ENCODE assay signal across 11 cellular contexts in the genomic region with DNA sequence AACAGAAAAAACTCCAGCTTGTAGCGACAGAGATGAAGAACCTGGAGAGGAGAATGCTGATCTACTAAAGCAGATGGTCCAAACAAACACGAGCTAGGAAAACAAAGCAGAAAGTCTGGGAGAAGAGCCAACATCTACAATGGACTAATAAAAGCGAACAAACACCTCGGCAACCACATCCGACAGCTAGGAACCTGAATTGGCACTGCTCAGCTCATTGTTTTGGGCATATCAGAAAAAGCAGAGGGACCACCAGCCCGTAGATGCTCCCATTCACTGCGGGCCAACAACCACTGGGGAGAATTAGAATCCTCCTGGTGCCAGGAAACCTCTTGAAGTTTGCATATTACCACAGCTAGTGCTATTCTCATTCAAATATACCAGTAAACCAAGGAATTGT.
DNase-seq lines count a peak whose midpoint lies in the region; ATAC-seq and TF ChIP-seq lines count a peak whose summit lies in the region.
"Had no signal": no experiment of that assay in that cellular context is flagged by ENCODE, and none has a peak within 500 bp of the region (broad histone marks: within the 10 kb centered on the region; RNA-seq: fewer than 3 reads in every experiment).

No MANE protein-coding gene starts in this region.

- no peaks in the 10 kb centered on the region for H3K27me3 Mint-ChIP-seq in WTC11 (ENCODE audit: low read depth)

- TF ChIP-seq CTCF in mammary epithelial cell (conservative IDR thresholded peaks at IDR 0.05 in 1 of 2, IDR thresholded peaks at IDR 0.05 in 1 of 2; ENCODE audit: extremely low read depth in 1 of 2, insufficient read depth in 1 of 2, low read depth in 1 of 2, low read length in 2 of 2) (no peak), WTC11 (IDR thresholded peaks at IDR 0.05) (no peak), coronary artery (IDR thresholded peaks at IDR 0.05) (no peak), foreskin fibroblast (IDR thresholded peaks at IDR 0.05; ENCODE audit: low read depth, low read length) (no peak)

- H3K36me3 ChIP-seq in mammary epithelial cell (ENCODE audit: insufficient read depth, low read length) = no peaks in the 10 kb centered on the region
- H3K36me3 ChIP-seq: esophagus squamous epithelium had no signal

- peaks cover 36% of the 10 kb centered on the region for H3K4me1 Mint-ChIP-seq in WTC11
- H3K4me1 Mint-ChIP-seq: natural killer cell had no signal

- H3K9me3 Mint-ChIP-seq in WTC11 = peaks cover 11% of the 10 kb centered on the region

- no TSS peak for BruUV-seq in mammary epithelial cell (replicated peaks; lab: Mats Ljungman, UMichigan)

- no peaks in the 10 kb centered on the region for H3K9me3 ChIP-seq in mammary epithelial cell (replicated peaks; ENCODE audit: insufficient read depth, low read length)
- H3K9me3 ChIP-seq: esophagus squamous epithelium had no signal

- H3K27me3 ChIP-seq in mammary epithelial cell (ENCODE audit: insufficient read depth, low read length) = no peaks in the 10 kb centered on the region
- H3K27me3 ChIP-seq: esophagus squamous epithelium had no signal

- in situ Hi-C loops in T47D (cut with HindIII; ENCODE audit: low pct_unique_long_range_greater_than_20kb, low sequenced_read_pairs) = no loop called here
- in situ Hi-C loops in mammary epithelial cell (cut with MboI; ENCODE audit: low sequenced_read_pairs in 2 of 2) = no loop called here

- no peak overlapping the region for H3K27ac ChIP-seq in mammary epithelial cell (ENCODE audit: insufficient read depth, low read depth, low read length)
- H3K27ac ChIP-seq in coronary artery = no peak overlapping the region
- H3K27ac ChIP-seq: esophagus squamous epithelium had no signal

- DNase-seq in T47D (ENCODE audit: low read depth in 1 of 2, low spot score in 1 of 2) = peak; percentile 7 to 79
- no peak for DNase-seq in mammary epithelial cell
- peak; percentile 99 for DNase-seq in NCI-H2107 treated with DMSO at 0.1 percent for 48 hours (lab: John Stamatoyannopoulos, UW; ENCODE audit: unreplicated experiment)
- DNase-seq in WTC11 (ENCODE audit: low spot score) = no peak
- peak; percentile 45 for DNase-seq in superior temporal gyrus (ENCODE audit: extremely low spot score)
- no peak for DNase-seq in kidney tubule cell (ENCODE audit: low spot score)
- no peak for DNase-seq in coronary artery (ENCODE audit: low spot score)
- no peak for DNase-seq in foreskin fibroblast
- DNase-seq: aorta, esophagus squamous epithelium, natural killer cell had no signal

- H4K20me1 ChIP-seq in mammary epithelial cell (ENCODE audit: insufficient read depth, low read length) = no peaks in the 10 kb centered on the region

- CTCF ChIA-PET in mammary epithelial cell (lab: Charles Lee; ENCODE audit: low non-redundant PET) (no interaction called here), WTC11 (lab: Charles Lee) (no interaction called here)

- H3K4me3 ChIP-seq in mammary epithelial cell (replicated peaks in 1 of 3; ENCODE audit: insufficient read depth in 1 of 3, low read depth in 2 of 3, low read length in 3 of 3) (no peak overlapping the region), coronary artery (no peak overlapping the region), foreskin fibroblast (ENCODE audit: low read depth in 1 of 2, low read length in 2 of 2) (no peak overlapping the region)
- H3K4me3 ChIP-seq: esophagus squamous epithelium had no signal

- H3K79me2 ChIP-seq in mammary epithelial cell (ENCODE audit: insufficient read depth, low read length) = no peaks in the 10 kb centered on the region

- H3K4me2 ChIP-seq in mammary epithelial cell (ENCODE audit: insufficient read depth, low read depth, low read length) = no peak overlapping the region

- dilution Hi-C loops in mammary epithelial cell (cut with HindIII; ENCODE audit: low sequenced_read_pairs) = no loop called here

- peak; percentile 86 for ATAC-seq in WTC11
- ATAC-seq: natural killer cell had no signal

- POLR2A ChIA-PET in WTC11 (lab: Charles Lee) = no interaction called here

- H3K4me3 Mint-ChIP-seq in WTC11 = no peak overlapping the region
- H3K4me3 Mint-ChIP-seq: natural killer cell had no signal

- H3K27ac Mint-ChIP-seq in WTC11 = peak overlapping the region; percentile 16; the same call in 1 of the 2 replicates
- H3K27ac Mint-ChIP-seq: natural killer cell had no signal

- H3K36me3 Mint-ChIP-seq in WTC11 = peaks cover 6% of the 10 kb centered on the region
- H3K36me3 Mint-ChIP-seq: natural killer cell had no signal

- 4% methylated on average over 6 of the region's 7 CpGs for WGBS in mammary epithelial cell (ENCODE audit: low coverage, missing lambda C conversion rate)

- intact Hi-C loops in mammary epithelial cell (cut with micrococcal nuclease) = no loop called here

- H3K9ac ChIP-seq in mammary epithelial cell (ENCODE audit: insufficient read depth, low read length) = no peak overlapping the region

- no peaks in the 10 kb centered on the region for H3K4me1 ChIP-seq in mammary epithelial cell (ENCODE audit: insufficient read depth, low read length)
- H3K4me1 ChIP-seq: esophagus squamous epithelium had no signal

- no peak overlapping the region for H2AFZ ChIP-seq in mammary epithelial cell (ENCODE audit: low read depth, low read length)

TF ChIP-seq in WTC11, 78 proteins besides CTCF, POLR2A, EP300 and RAD21:
- TF ChIP-seq ESRRA (CRISPR knock-in tag; IDR thresholded peaks at IDR 0.05; ENCODE audit: borderline replicate concordance) = no peak
- no peak for TF ChIP-seq RORB (CRISPR knock-in tag; IDR thresholded peaks at IDR 0.05)
- TF ChIP-seq ZNF317 (CRISPR knock-in tag; IDR thresholded peaks at IDR 0.05; ENCODE audit: borderline replicate concordance, low read depth) = no peak
- TF ChIP-seq ZNF423 (CRISPR knock-in tag; IDR thresholded peaks at IDR 0.05) = no peak
- TF ChIP-seq ZNF396 (CRISPR knock-in tag; IDR thresholded peaks at IDR 0.05; ENCODE audit: borderline replicate concordance) = no peak
- TF ChIP-seq ZNF121 (CRISPR knock-in tag; IDR thresholded peaks at IDR 0.05) = no peak
- TF ChIP-seq NR1H2 (CRISPR knock-in tag; IDR thresholded peaks at IDR 0.05) = no peak
- no peak for TF ChIP-seq ZNF416 (CRISPR knock-in tag; IDR thresholded peaks at IDR 0.05)
- TF ChIP-seq ETV6 (CRISPR knock-in tag; IDR thresholded peaks at IDR 0.05) = no peak
- no peak for TF ChIP-seq AR (CRISPR knock-in tag; IDR thresholded peaks at IDR 0.05)
- TF ChIP-seq, protein P1, sequence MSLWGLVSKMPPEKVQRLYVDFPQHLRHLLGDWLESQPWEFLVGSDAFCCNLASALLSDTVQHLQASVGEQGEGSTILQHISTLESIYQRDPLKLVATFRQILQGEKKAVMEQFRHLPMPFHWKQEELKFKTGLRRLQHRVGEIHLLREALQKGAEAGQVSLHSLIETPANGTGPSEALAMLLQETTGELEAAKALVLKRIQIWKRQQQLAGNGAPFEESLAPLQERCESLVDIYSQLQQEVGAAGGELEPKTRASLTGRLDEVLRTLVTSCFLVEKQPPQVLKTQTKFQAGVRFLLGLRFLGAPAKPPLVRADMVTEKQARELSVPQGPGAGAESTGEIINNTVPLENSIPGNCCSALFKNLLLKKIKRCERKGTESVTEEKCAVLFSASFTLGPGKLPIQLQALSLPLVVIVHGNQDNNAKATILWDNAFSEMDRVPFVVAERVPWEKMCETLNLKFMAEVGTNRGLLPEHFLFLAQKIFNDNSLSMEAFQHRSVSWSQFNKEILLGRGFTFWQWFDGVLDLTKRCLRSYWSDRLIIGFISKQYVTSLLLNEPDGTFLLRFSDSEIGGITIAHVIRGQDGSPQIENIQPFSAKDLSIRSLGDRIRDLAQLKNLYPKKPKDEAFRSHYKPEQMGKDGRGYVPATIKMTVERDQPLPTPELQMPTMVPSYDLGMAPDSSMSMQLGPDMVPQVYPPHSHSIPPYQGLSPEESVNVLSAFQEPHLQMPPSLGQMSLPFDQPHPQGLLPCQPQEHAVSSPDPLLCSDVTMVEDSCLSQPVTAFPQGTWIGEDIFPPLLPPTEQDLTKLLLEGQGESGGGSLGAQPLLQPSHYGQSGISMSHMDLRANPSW (CRISPR knock-in tag; conservative IDR thresholded peaks at IDR 0.05; ENCODE audit: low read depth) = no peak
- no peak for TF ChIP-seq CREB1 (CRISPR knock-in tag; IDR thresholded peaks at IDR 0.05)
- no peak for TF ChIP-seq NR3C1 (CRISPR knock-in tag; conservative IDR thresholded peaks at IDR 0.05; ENCODE audit: low read depth)

Comparison
In these comparisons a context has a peak if more than half of its experiments do, and no peak if none do; other contexts are left out.
1. DNase-seq: peak in T47D (2 of 2), NCI-H2107 treated with DMSO at 0.1 percent for 48 hours (single experiment) and superior temporal gyrus (single experiment); none in mammary epithelial cell (single experiment), WTC11 (single experiment), kidney tubule cell (single experiment), coronary artery (single experiment) and foreskin fibroblast (0 of 2).